8 cellular contexts compared by ENCODE assay signal in the genomic region with DNA sequence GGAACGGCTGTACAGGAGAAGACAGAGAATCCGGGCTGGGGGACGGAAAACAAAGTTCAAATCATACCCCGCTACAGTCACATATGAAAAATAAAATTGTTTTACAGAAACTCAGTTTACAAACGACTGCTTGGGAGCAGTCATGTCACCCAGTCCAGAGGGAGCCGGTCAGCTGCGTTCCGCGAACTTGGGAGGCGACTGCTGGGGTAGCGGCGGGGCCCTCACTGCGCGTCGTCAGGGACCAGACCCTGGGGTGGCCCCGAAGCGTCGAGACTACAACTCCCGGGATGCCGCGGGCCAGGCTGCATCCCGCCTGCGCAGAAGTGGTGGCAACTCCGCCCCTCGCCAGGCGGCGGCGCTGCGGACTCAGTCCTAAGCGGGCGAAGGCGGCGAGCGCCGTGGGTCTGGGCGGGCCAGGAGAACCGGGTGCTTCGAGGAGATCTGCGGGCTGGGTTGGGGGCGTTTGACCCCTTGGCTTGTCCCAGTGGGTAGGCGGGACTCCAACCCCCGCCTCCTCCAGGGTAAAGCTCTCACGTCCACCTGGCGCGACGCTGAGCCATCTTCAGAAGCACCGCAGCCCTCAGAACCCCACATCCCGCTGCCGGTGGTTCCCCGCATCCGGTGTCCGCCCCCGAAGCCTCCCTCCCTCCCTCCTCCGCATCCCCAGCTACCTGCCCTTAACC. TPM values are rescaled to one million over a fixed set of nuclear protein-coding genes. Genes with fewer than 3 reads are reported as not detected.
DNase-seq lines count a peak whose midpoint lies in the region; ATAC-seq lines count a peak whose summit lies in the region.

No MANE protein-coding gene starts in this region.

- POLR2A ChIA-PET in activated CD4-positive, alpha-beta memory T cell treated with anti-CD3 and anti-CD28 coated beads, Interleukin-2, amount 10 ng/mL, durations not matched to agents 7 days and 5 days (lab: Charles Lee) = interaction anchor here (0.6 to 8.7 kb wide), 20 partner anchors 8 to 575 kb away, joined by 3 to 257 read pairs (median 8); a partner anchor contains a TSS

- no peaks in the 10 kb centered on the region for H3K9me3 Mint-ChIP-seq in activated CD4-positive, alpha-beta memory T cell treated with anti-CD3 and anti-CD28 coated beads, Interleukin-2, amount 10 ng/mL, durations not matched to agents 7 days and 5 days

- peak; percentile 78 for DNase-seq in CMK (ENCODE audit: low read depth)
- peak; percentile 89 for DNase-seq in NCI-H82 (lab: John Stamatoyannopoulos, UW)
- peak; percentile 93 for DNase-seq in activated CD4-positive, alpha-beta memory T cell treated with anti-CD3 and anti-CD28 coated beads, Interleukin-2, amount 10 ng/mL, durations not matched to agents 7 days and 5 days
- peak; percentile 95 for DNase-seq in ecto neural progenitor cell (ENCODE audit: low spot score)
- peak; percentile 87 to 89 for DNase-seq in lung microvascular endothelial cell (ENCODE audit: low read depth in 2 of 2)
- peak; percentile 81 to 88 (median 83) for DNase-seq in stimulated activated CD4-positive, alpha-beta T cell treated with anti-CD3 and anti-CD28 coated beads, TNF-alpha, amount 100 ng/mL, for 4 hours (ENCODE audit: low read depth in 3 of 3)

- ATAC-seq in GM19455 (IDR thresholded peaks at IDR 0.05; ENCODE audit: unreplicated experiment) = peak; percentile 73
- ATAC-seq in HG03575 (IDR thresholded peaks at IDR 0.05; ENCODE audit: extremely low read depth, insufficient number of reproducible peaks, low FRiP score, unreplicated experiment) = peak; percentile 66

- H3K27me3 Mint-ChIP-seq in activated CD4-positive, alpha-beta memory T cell treated with anti-CD3 and anti-CD28 coated beads, Interleukin-2, amount 10 ng/mL, durations not matched to agents 7 days and 5 days = no peaks in the 10 kb centered on the region

- peak overlapping the region; percentile 88 for H3K4me3 Mint-ChIP-seq in activated CD4-positive, alpha-beta memory T cell treated with anti-CD3 and anti-CD28 coated beads, Interleukin-2, amount 10 ng/mL, durations not matched to agents 7 days and 5 days

- CTCF ChIA-PET in activated CD4-positive, alpha-beta memory T cell treated with anti-CD3 and anti-CD28 coated beads, Interleukin-2, amount 10 ng/mL, durations not matched to agents 7 days and 5 days (lab: Charles Lee) = interaction anchor here (0.5 to 7.4 kb wide), 25 partner anchors 11 to 1313 kb away, joined by 3 to 223 read pairs (median 6); a partner anchor contains a TSS

- H3K36me3 Mint-ChIP-seq in activated CD4-positive, alpha-beta memory T cell treated with anti-CD3 and anti-CD28 coated beads, Interleukin-2, amount 10 ng/mL, durations not matched to agents 7 days and 5 days (ENCODE audit: low read depth) = peaks cover 51% of the 10 kb centered on the region

- H3K27ac Mint-ChIP-seq in activated CD4-positive, alpha-beta memory T cell treated with anti-CD3 and anti-CD28 coated beads, Interleukin-2, amount 10 ng/mL, durations not matched to agents 7 days and 5 days = peak overlapping the region; percentile 92

- peaks cover 51% of the 10 kb centered on the region for H3K4me1 Mint-ChIP-seq in activated CD4-positive, alpha-beta memory T cell treated with anti-CD3 and anti-CD28 coated beads, Interleukin-2, amount 10 ng/mL, durations not matched to agents 7 days and 5 days

RNA-seq across cellular contexts. Expression of a gene that starts 4.0 kb away (rescaled TPM):
- total RNA-seq in activated CD4-positive, alpha-beta memory T cell treated with anti-CD3 and anti-CD28 coated beads, Interleukin-2, amount 10 ng/mL, durations not matched to agents 7 days and 5 days = 100 to 1,000 TPM; 210 to 214 TPM
- not detected in 2 replicates for total RNA-seq in lung microvascular endothelial cell

RNA-seq across cellular contexts. Expression of a gene that starts 11.1 kb away (rescaled TPM):
- total RNA-seq in activated CD4-positive, alpha-beta memory T cell treated with anti-CD3 and anti-CD28 coated beads, Interleukin-2, amount 10 ng/mL, durations not matched to agents 7 days and 5 days = over 10,000 TPM in 1 of 2 experiments, 1,000 to 10,000 TPM in 1; 9,885 to 10,678 TPM
- 215,777 and 328,792 TPM in 2 replicates for total RNA-seq in lung microvascular endothelial cell

RNA-seq across cellular contexts. Expression of a gene that starts 11.4 kb away (rescaled TPM):
- 10 to 100 TPM; 36.6 to 37.7 TPM for total RNA-seq in activated CD4-positive, alpha-beta memory T cell treated with anti-CD3 and anti-CD28 coated beads, Interleukin-2, amount 10 ng/mL, durations not matched to agents 7 days and 5 days
- 10.9 and 16.9 TPM in 2 replicates for total RNA-seq in lung microvascular endothelial cell

RNA-seq across cellular contexts. Expression of a gene that starts 18.3 kb away (rescaled TPM):
- total RNA-seq in activated CD4-positive, alpha-beta memory T cell treated with anti-CD3 and anti-CD28 coated beads, Interleukin-2, amount 10 ng/mL, durations not matched to agents 7 days and 5 days = 10 to 100 TPM; 19.1 to 19.9 TPM
- under 0.01 and 0.44 TPM in 2 replicates for total RNA-seq in lung microvascular endothelial cell

RNA-seq across cellular contexts. Expression of a gene that starts 27.0 kb away (rescaled TPM):
- 1 to 10 TPM; 1.1 to 1.2 TPM for total RNA-seq in activated CD4-positive, alpha-beta memory T cell treated with anti-CD3 and anti-CD28 coated beads, Interleukin-2, amount 10 ng/mL, durations not matched to agents 7 days and 5 days
- total RNA-seq in lung microvascular endothelial cell = 0.22 TPM in 1 of 2 replicates, not detected in the other

Comparison
In these comparisons a context has a peak if more than half of its experiments do, and no peak if none do; other contexts are left out.
1. Peak in every context shown above with its lines: DNase-seq and ATAC-seq.
2. RNA of a gene that starts 4.0 kb away (total RNA-seq): 210 to 214 TPM in activated CD4-positive, alpha-beta memory T cell treated with anti-CD3 and anti-CD28 coated beads, Interleukin-2, amount 10 ng/mL, durations not matched to agents 7 days and 5 days; not detected in lung microvascular endothelial cell; every median in the first group is over 100 times any median in the second.
3. RNA of a gene that starts 11.1 kb away (total RNA-seq): 215,777 to 328,792 TPM in lung microvascular endothelial cell; 9,885 to 10,678 TPM in activated CD4-positive, alpha-beta memory T cell treated with anti-CD3 and anti-CD28 coated beads, Interleukin-2, amount 10 ng/mL, durations not matched to agents 7 days and 5 days; every median in the first group is over 10 times any median in the second.